In the genomic region with DNA sequence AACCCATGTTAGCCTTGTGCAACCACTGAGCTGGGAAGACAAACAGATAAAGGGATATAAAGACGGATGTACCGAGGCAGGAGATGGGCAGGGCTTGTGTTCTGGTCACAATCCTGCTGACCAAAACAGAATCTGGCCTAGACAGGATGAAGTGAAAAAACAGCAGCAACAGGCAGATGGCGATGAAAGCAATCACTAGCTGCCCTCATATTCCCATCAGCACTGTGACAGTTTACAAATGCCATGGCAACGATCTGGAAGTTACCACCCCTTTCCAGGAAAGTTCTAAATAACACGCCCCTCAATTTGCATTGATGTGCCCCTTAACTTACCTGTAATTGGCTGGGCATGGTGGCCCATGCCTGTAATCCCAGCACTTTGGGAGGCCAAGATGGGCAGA, we compare ENCODE assay signal across 12 cellular contexts.
DNase-seq lines count a peak whose midpoint lies in the region; ATAC-seq and TF ChIP-seq lines count a peak whose summit lies in the region.
"Had no signal": no experiment of that assay in that cellular context is flagged by ENCODE, and none has a peak within 500 bp of the region (broad histone marks: within the 10 kb centered on the region; RNA-seq: fewer than 3 reads in every experiment).

No MANE protein-coding gene starts in this region.

- TF ChIP-seq CTCF in VCaP (conservative IDR thresholded peaks at IDR 0.05): peak; percentile 36

- no peak overlapping the region for H3K27ac ChIP-seq in VCaP
- H3K27ac ChIP-seq: gastrocnemius medialis had no signal

- DNase-seq in COR-L47 (lab: John Stamatoyannopoulos, UW): peak; percentile 1
- DNase-seq in HuH-7 (ENCODE audit: low spot score): peak; percentile 33
- peak; percentile 40 for DNase-seq in iris pigment epithelial cell (ENCODE audit: low read depth)
- no peak for DNase-seq in Kasumi-1 (lab: John Stamatoyannopoulos, UW)
- no peak for DNase-seq in NCI-H345 (lab: John Stamatoyannopoulos, UW)
- no peak for DNase-seq in DMS153 (lab: John Stamatoyannopoulos, UW)
- DNase-seq: aorta; gastrocnemius medialis; KG1; stimulated activated naive B cell treated with anti-CD40 and anti-IgM and Interleukin-4, amounts not matched to agents 10 μg/mL and 1 μg/mL and 100 μg/mL, for 72 hours had no signal

- ATAC-seq in HG02884 (IDR thresholded peaks at IDR 0.05; ENCODE audit: unreplicated experiment): no peak
- ATAC-seq: gastrocnemius medialis; stimulated activated naive B cell treated with anti-CD40 and anti-IgM and Interleukin-4, amounts not matched to agents 10 μg/mL and 1 μg/mL and 100 μg/mL, for 72 hours had no signal

Comparison
In these comparisons a context has a peak if more than half of its experiments do, and no peak if none do; other contexts are left out.
1. DNase-seq: peak in COR-L47 (single experiment), HuH-7 (single experiment) and iris pigment epithelial cell (single experiment); none in Kasumi-1 (0 of 2), NCI-H345 (single experiment) and DMS153 (single experiment).